Comparison of ENCODE assay signal across 8 cellular contexts in the genomic region with DNA sequence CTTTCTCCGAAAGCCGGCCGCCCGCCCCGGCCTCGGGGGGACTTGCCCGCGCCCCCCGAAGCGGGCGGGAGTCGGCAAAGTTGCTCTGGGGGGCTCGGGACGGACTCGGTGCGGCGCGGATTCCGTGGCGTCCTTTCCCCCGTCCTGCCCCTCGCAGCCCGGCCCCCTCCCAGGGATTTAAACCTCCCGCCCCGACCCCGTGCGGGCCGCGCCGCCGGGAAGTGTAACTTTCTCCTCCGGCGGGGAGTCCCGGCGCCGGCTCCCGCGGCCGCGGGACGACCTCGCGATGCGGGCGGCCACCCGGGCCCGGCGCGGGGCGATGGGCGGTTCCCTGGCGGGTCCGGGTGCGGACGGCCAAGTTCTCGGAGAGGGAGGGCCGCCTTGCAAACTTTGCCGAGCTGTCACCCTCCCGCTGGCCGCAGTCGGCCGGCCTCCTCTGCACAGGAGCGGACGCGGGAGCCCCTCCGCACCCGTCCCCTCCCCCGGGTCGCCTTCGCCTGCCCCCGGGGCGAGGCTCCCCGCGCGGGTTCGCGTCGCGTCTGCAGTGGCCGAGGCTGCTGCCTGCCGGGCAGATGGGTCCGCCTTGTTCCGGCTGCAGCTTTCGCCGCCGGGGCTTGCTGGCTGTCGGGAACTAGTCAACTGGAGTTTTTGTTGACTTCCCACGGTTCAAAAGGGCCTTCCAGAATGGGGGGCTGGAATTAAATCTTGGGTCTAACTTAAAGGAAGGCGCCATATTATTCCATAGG. TPM values are rescaled to one million over a fixed set of nuclear protein-coding genes. Genes with fewer than 3 reads are reported as not detected.
DNase-seq lines count a peak whose midpoint lies in the region; ATAC-seq and TF ChIP-seq lines count a peak whose summit lies in the region.

No MANE protein-coding gene starts in this region.

- H2AK5ac ChIP-seq in mesenchymal stem cell (ENCODE audit: low read length, severe bottlenecking), result no peak overlapping the region

- intact Hi-C loops in stomach (cut with DNase I; ENCODE audit: low total_unique reads), result no loop called here

- peak overlapping the region; percentile 88 for H2BK120ac ChIP-seq in mesenchymal stem cell (ENCODE audit: low read depth, low read length)

- peaks cover 3% of the 10 kb centered on the region; the same call in 1 of the 2 replicates for H3K27me3 Mint-ChIP-seq in HFFc6 (ENCODE audit: insufficient read depth)

- no peaks in the 10 kb centered on the region for H3K9me3 Mint-ChIP-seq in HFFc6

- H3K18ac ChIP-seq in mesenchymal stem cell (ENCODE audit: low read depth in 1 of 2, low read length in 2 of 2), result peak overlapping the region; percentile 93 to 94

- H3K9me3 ChIP-seq in mesenchymal stem cell (ENCODE audit: control insufficient read depth, low read length), result no peaks in the 10 kb centered on the region
- H3K9me3 ChIP-seq in stomach, result no peaks in the 10 kb centered on the region

- peak overlapping the region; percentile 91 for H3K4me3 Mint-ChIP-seq in HFFc6

- peaks cover 34% of the 10 kb centered on the region for H3K36me3 Mint-ChIP-seq in HFFc6 (ENCODE audit: low read depth)

- peak overlapping the region in 1 of 2 experiments; percentile 76 for H2BK12ac ChIP-seq in mesenchymal stem cell (ENCODE audit: low read length in 2 of 2)

- DNase-seq in Ammon's horn (ENCODE audit: low spot score) (peak; percentile 15), HFFc6 (no peak), mesenchymal stem cell (peak; percentile 24), stomach (peak; percentile 35)
- peak; percentile 13 to 14 for DNase-seq in activated CD4-positive, alpha-beta T cell treated with anti-CD3 and anti-CD28 coated beads for 4 hours
- DNase-seq in effector CD4-positive, alpha-beta T cell, result peak; percentile 10

- H3K27ac Mint-ChIP-seq in HFFc6, result peak overlapping the region; percentile 91

- H2BK15ac ChIP-seq in mesenchymal stem cell (ENCODE audit: low read depth, poor library complexity, severe bottlenecking), result peak overlapping the region; percentile 50

- no peak overlapping the region for H3K27ac ChIP-seq in mesenchymal stem cell (ENCODE audit: low read length, poor library complexity, severe bottlenecking)
- peak overlapping the region; percentile 79 to 97 (median 93) for H3K27ac ChIP-seq in stomach

- peaks cover 75% of the 10 kb centered on the region for H3K4me1 Mint-ChIP-seq in HFFc6 (ENCODE audit: low read depth)

- H3K4me3 ChIP-seq in mesenchymal stem cell (ENCODE audit: insufficient read depth in 1 of 2, low read depth in 1 of 2, low read length in 2 of 2) (peak overlapping the region; percentile 87 to 92), stomach (peak overlapping the region; percentile 65 to 88 (median 78))

- H3K4ac ChIP-seq in mesenchymal stem cell (ENCODE audit: low read depth in 1 of 2, low read length in 2 of 2), result peak overlapping the region; percentile 27 to 31

- TF ChIP-seq CTCF in HFFc6 (IDR thresholded peaks at IDR 0.05), result no peak
- TF ChIP-seq CTCF in stomach (IDR thresholded peaks at IDR 0.05), result no peak

- H4K91ac ChIP-seq in mesenchymal stem cell (ENCODE audit: low read length), result peak overlapping the region; percentile 83

- H3K9ac ChIP-seq in mesenchymal stem cell (ENCODE audit: low read length), result peak overlapping the region; percentile 90

- H2AFZ ChIP-seq in mesenchymal stem cell (ENCODE audit: low read depth, low read length), result peak overlapping the region; percentile 66

- H3K79me1 ChIP-seq in mesenchymal stem cell (replicated peaks; ENCODE audit: low read length, poor library complexity, severe bottlenecking), result peaks cover 8% of the 10 kb centered on the region

- H4K8ac ChIP-seq in mesenchymal stem cell (ENCODE audit: low read length), result peak overlapping the region; percentile 93

- H3K4me1 ChIP-seq in mesenchymal stem cell (ENCODE audit: control insufficient read depth, insufficient read depth, low read depth, low read length) (peaks cover 1% of the 10 kb centered on the region), stomach (peaks cover 10 to 56% (median 38%) of the 10 kb centered on the region in 4 donors)

- TF ChIP-seq POLR2A in stomach (IDR thresholded peaks at IDR 0.05), result no peak

- TF ChIP-seq EP300 in stomach (IDR thresholded peaks at IDR 0.05), result no peak

- H3K14ac ChIP-seq in mesenchymal stem cell (ENCODE audit: low read length in 2 of 2), result peak overlapping the region in 1 of 2 experiments; percentile 99

- no peak for ATAC-seq in GM18858 (IDR thresholded peaks at IDR 0.05; ENCODE audit: unreplicated experiment)
- ATAC-seq in GM21515 (IDR thresholded peaks at IDR 0.05; ENCODE audit: unreplicated experiment), result no peak

- H3K27me3 ChIP-seq in mesenchymal stem cell (ENCODE audit: control insufficient read depth in 1 of 2, insufficient read depth in 1 of 2, low read length in 2 of 2) (no peaks in the 10 kb centered on the region), stomach (no peaks in the 10 kb centered on the region)

- WGBS in mesenchymal stem cell, result 2% methylated on average over 75 of the region's 89 CpGs
- 0 to 1% (median 0%) methylated on average over 36 to 89 of the region's 89 CpGs for WGBS in stomach, 5 donors

- H2BK5ac ChIP-seq in mesenchymal stem cell (ENCODE audit: low read depth, low read length, poor library complexity, severe bottlenecking), result no peak overlapping the region

- H3K36me3 ChIP-seq in mesenchymal stem cell (ENCODE audit: control insufficient read depth in 1 of 2, insufficient read depth in 2 of 2, low read depth in 1 of 2, low read length in 2 of 2) (peaks cover 0 to 10% of the 10 kb centered on the region in 2 experiments), stomach (no peaks in the 10 kb centered on the region)

- peak overlapping the region; percentile 87 to 99 for H3K23ac ChIP-seq in mesenchymal stem cell (ENCODE audit: low read length in 2 of 2)

- H3K4me2 ChIP-seq in mesenchymal stem cell (ENCODE audit: low read length, poor library complexity, severe bottlenecking), result peak overlapping the region; percentile 97

RNA-seq across cellular contexts. Expression of a gene that starts 0.8 kb away (rescaled TPM):
- total RNA-seq in HFFc6 (2021; fragmentation: NEBNext Ultra II Directional; extraction: Animal tissue kit (Norgen Biotek cat#: 25700)), result 10 to 100 TPM; 32.2 to 44.3 (median 40.3) TPM
- 34.6 TPM for polyA plus RNA-seq in mesenchymal stem cell (2013, experiment 1 of 2)
- 36.1 TPM for polyA plus RNA-seq in mesenchymal stem cell (2013, experiment 2 of 2)
- 10 to 100 TPM; 12.7 to 59.1 (median 25.5) TPM for total RNA-seq in stomach
- polyA plus RNA-seq in stomach, result 10 to 100 TPM in 2 of 3 donors, 1 to 10 TPM in 1; 9.3 to 15.4 (median 14.6) TPM

RNA-seq across cellular contexts. Expression of a gene that starts 40.9 kb away (rescaled TPM):
- total RNA-seq in HFFc6 (2021; fragmentation: NEBNext Ultra II Directional; extraction: Animal tissue kit (Norgen Biotek cat#: 25700)), result 100 to 1,000 TPM; 115 to 167 (median 130) TPM
- polyA plus RNA-seq in mesenchymal stem cell (2013, experiment 1 of 2), result 73.7 TPM
- 78.3 TPM for polyA plus RNA-seq in mesenchymal stem cell (2013, experiment 2 of 2)
- 100 to 1,000 TPM in 3 of 5 donors, 10 to 100 TPM in 2; 32.7 to 212 (median 114) TPM for total RNA-seq in stomach
- polyA plus RNA-seq in stomach, result 10 to 100 TPM; 52.8 to 92.7 (median 63.0) TPM
